Comparison of ENCODE assay signal across 1 cellular context in the genomic region with DNA sequence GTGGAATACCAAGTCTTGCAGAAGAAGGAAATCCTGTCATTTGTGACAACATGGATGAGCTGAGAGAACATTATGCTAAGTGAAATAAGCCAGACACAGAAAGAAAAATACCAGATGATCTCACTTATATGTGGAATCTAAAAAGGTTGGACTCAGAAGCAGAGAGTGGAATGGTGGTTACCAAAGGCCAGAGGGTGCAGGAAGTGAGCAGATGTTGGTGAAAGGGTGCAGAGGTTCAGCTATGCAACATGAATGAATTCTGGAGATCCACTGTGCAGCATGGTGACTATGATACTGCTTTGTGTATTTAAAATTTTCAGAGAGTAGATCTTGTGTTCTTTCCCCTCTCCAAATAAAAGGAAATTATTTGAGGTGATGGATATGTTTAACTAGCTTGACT.
TF ChIP-seq lines count a peak whose summit lies in the region.

No MANE protein-coding gene starts in this region.

TF ChIP-seq in SK-N-SH treated with all-trans-retinoic acid at 6 μM for 48 hours, 23 proteins besides CTCF, POLR2A, EP300 and RAD21 (continued from another document):
- TF ChIP-seq RARB (CRISPR knock-in tag; IDR thresholded peaks at IDR 0.05) = no peak
- TF ChIP-seq, protein P1, sequence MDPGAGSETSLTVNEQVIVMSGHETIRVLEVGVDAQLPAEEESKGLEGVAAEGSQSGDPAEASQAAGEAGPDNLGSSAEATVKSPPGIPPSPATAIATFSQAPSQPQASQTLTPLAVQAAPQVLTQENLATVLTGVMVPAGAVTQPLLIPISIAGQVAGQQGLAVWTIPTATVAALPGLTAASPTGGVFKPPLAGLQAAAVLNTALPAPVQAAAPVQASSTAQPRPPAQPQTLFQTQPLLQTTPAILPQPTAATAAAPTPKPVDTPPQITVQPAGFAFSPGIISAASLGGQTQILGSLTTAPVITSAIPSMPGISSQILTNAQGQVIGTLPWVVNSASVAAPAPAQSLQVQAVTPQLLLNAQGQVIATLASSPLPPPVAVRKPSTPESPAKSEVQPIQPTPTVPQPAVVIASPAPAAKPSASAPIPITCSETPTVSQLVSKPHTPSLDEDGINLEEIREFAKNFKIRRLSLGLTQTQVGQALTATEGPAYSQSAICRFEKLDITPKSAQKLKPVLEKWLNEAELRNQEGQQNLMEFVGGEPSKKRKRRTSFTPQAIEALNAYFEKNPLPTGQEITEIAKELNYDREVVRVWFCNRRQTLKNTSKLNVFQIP (CRISPR knock-in tag; IDR thresholded peaks at IDR 0.05; ENCODE audit: borderline replicate concordance, low read depth) = no peak
- no peak for TF ChIP-seq TCF4 (CRISPR knock-in tag; IDR thresholded peaks at IDR 0.05; ENCODE audit: borderline replicate concordance)
- no peak for TF ChIP-seq OSR1 (CRISPR knock-in tag; IDR thresholded peaks at IDR 0.05)
- TF ChIP-seq ZFP30 (CRISPR knock-in tag; IDR thresholded peaks at IDR 0.05) = no peak
- TF ChIP-seq ZC3H10 (CRISPR knock-in tag; IDR thresholded peaks at IDR 0.05) = no peak
- TF ChIP-seq, protein P2, sequence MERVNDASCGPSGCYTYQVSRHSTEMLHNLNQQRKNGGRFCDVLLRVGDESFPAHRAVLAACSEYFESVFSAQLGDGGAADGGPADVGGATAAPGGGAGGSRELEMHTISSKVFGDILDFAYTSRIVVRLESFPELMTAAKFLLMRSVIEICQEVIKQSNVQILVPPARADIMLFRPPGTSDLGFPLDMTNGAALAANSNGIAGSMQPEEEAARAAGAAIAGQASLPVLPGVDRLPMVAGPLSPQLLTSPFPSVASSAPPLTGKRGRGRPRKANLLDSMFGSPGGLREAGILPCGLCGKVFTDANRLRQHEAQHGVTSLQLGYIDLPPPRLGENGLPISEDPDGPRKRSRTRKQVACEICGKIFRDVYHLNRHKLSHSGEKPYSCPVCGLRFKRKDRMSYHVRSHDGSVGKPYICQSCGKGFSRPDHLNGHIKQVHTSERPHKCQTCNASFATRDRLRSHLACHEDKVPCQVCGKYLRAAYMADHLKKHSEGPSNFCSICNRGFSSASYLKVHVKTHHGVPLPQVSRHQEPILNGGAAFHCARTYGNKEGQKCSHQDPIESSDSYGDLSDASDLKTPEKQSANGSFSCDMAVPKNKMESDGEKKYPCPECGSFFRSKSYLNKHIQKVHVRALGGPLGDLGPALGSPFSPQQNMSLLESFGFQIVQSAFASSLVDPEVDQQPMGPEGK (CRISPR knock-in tag; IDR thresholded peaks at IDR 0.05; ENCODE audit: borderline replicate concordance) = no peak
- no peak for TF ChIP-seq ESRRG (CRISPR knock-in tag; IDR thresholded peaks at IDR 0.05)
- TF ChIP-seq GLIS3 (CRISPR knock-in tag; IDR thresholded peaks at IDR 0.05) = no peak
- TF ChIP-seq TOX (CRISPR knock-in tag; IDR thresholded peaks at IDR 0.05; ENCODE audit: borderline replicate concordance) = no peak
- no peak for TF ChIP-seq PPARA (CRISPR knock-in tag; IDR thresholded peaks at IDR 0.05; ENCODE audit: borderline replicate concordance)
- no peak for TF ChIP-seq BACH2 (CRISPR knock-in tag; IDR thresholded peaks at IDR 0.05; ENCODE audit: borderline replicate concordance)
- TF ChIP-seq SNAI2 (CRISPR knock-in tag; IDR thresholded peaks at IDR 0.05) = no peak
- TF ChIP-seq ISL1 (CRISPR knock-in tag; IDR thresholded peaks at IDR 0.05) = no peak
TF ChIP-seq in SK-N-SH treated with all-trans-retinoic acid at 6 μM for 48 hours: peak in this region for 0.
